In the genomic region with DNA sequence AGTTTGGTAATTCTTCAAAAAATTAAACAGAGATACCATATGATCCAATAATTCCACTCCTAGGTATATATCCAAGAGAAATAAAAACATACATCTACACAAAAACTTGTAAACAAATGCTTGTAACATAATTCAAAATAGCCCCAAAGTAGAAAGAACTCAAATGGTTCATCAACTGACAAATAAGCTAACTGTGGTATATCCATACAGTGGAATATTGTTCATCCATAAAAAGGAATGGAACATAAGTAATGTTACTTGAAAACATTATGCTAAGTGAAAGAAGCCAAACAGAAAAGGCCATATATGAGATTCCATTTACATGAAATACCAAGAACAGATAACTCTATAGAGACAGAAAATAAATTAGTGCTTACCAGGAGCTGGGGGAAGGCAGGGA, we compare ENCODE assay signal across 15 cellular contexts. TPM values are rescaled to one million over a fixed set of nuclear protein-coding genes. Genes with fewer than 3 reads are reported as not detected.
DNase-seq lines count a peak whose midpoint lies in the region; ATAC-seq, FAIRE-seq and TF ChIP-seq lines count a peak whose summit lies in the region.
"Had no signal": no experiment of that assay in that cellular context is flagged by ENCODE, and none has a peak within 500 bp of the region (broad histone marks: within the 10 kb centered on the region; RNA-seq: fewer than 3 reads in every experiment).

No MANE protein-coding gene starts in this region.

- no peaks in the 10 kb centered on the region for H4K20me1 ChIP-seq in K562 (replicated peaks; ENCODE audit: control insufficient read depth, insufficient read depth, low read length)

- POLR2A ChIA-PET in HEK293 (lab: Yijun Ruan, JAX) (interaction anchor here (0.6 to 1.6 kb wide), 5 partner anchors 9 to 50 kb away, joined by 3 to 8 read pairs (median 4); no protein-coding TSS in a partner anchor), K562 (lab: Yijun Ruan, JAX) (no interaction called here)

- H3K27ac Mint-ChIP-seq in activated naive CD4-positive, alpha-beta T cell treated with anti-CD3 and anti-CD28 coated beads for 36 hours, result peak overlapping the region; percentile 92
- no peak overlapping the region for H3K27ac Mint-ChIP-seq in activated naive CD4-positive, alpha-beta T cell treated with anti-CD3 and anti-CD28 coated beads, Interleukin-2, amount 10 ng/mL, durations not matched to agents 7 days and 5 days
- H3K27ac Mint-ChIP-seq: CD4-positive, alpha-beta T cell had no signal

- no peak overlapping the region for H3K9ac ChIP-seq in K562 (ENCODE audit: insufficient read depth in 1 of 2, low read depth in 2 of 2, low read length in 2 of 2)

- FAIRE-seq in K562 (lab: Jason Lieb, UNC) (no peak), pancreas (lab: Jason Lieb, UNC) (peak; percentile 71)

- no peak overlapping the region for H3K4me2 ChIP-seq in K562 (ENCODE audit: insufficient read depth, low read length)

- H3K9me3 ChIP-seq in HEK293 (ENCODE audit: control insufficient read depth, insufficient read depth, low read depth, low read length) (no peaks in the 10 kb centered on the region), K562 (replicated peaks; ENCODE audit: control insufficient read depth, insufficient read depth, low read depth, low read length) (no peaks in the 10 kb centered on the region), pancreas (no peaks in the 10 kb centered on the region)
- H3K9me3 ChIP-seq: HAP-1 had no signal

- no peak for TF ChIP-seq RAD21 in K562 (CRISPR knock-in tag; conservative IDR thresholded peaks at IDR 0.05 in 1 of 2, IDR thresholded peaks at IDR 0.05 in 1 of 2)

- no peaks in the 10 kb centered on the region for H3K27me3 Mint-ChIP-seq in activated naive CD4-positive, alpha-beta T cell treated with anti-CD3 and anti-CD28 coated beads for 36 hours (ENCODE audit: low read depth)
- H3K27me3 Mint-ChIP-seq in activated naive CD4-positive, alpha-beta T cell treated with anti-CD3 and anti-CD28 coated beads, Interleukin-2, amount 10 ng/mL, durations not matched to agents 7 days and 5 days, result no peaks in the 10 kb centered on the region
- H3K27me3 Mint-ChIP-seq: CD4-positive, alpha-beta T cell had no signal

- TF ChIP-seq CTCF in HEK293 (tag by site-specific recombination; IDR thresholded peaks at IDR 0.05) (no peak), K562 (IDR thresholded peaks at IDR 0.05 in 2 of 3, conservative IDR thresholded peaks at IDR 0.05 in 1 of 3; ENCODE audit: insufficient read depth in 2 of 3, low read depth in 1 of 3, low read length in 3 of 3) (no peak), pancreas (IDR thresholded peaks at IDR 0.05) (no peak)

- TF ChIP-seq POLR2A in K562 (conservative IDR thresholded peaks at IDR 0.05), result no peak

- peaks cover 59% of the 10 kb centered on the region for H3K4me1 Mint-ChIP-seq in activated naive CD4-positive, alpha-beta T cell treated with anti-CD3 and anti-CD28 coated beads for 36 hours (ENCODE audit: low read depth)
- H3K4me1 Mint-ChIP-seq in activated naive CD4-positive, alpha-beta T cell treated with anti-CD3 and anti-CD28 coated beads, Interleukin-2, amount 10 ng/mL, durations not matched to agents 7 days and 5 days, result peaks cover 10% of the 10 kb centered on the region

- H3K36me3 ChIP-seq in HEK293 (ENCODE audit: control insufficient read depth in 2 of 2, insufficient read depth in 1 of 2, low read length in 2 of 2) (peaks cover 92 to 97% of the 10 kb centered on the region in 2 experiments), K562 (ENCODE audit: control insufficient read depth, insufficient read depth, low read length) (peaks cover 93% of the 10 kb centered on the region), pancreas (peaks cover 0 to 4% (median 0%) of the 10 kb centered on the region in 3 donors)

- H3K9me3 Mint-ChIP-seq in activated naive CD4-positive, alpha-beta T cell treated with anti-CD3 and anti-CD28 coated beads for 36 hours, result no peaks in the 10 kb centered on the region
- H3K9me3 Mint-ChIP-seq in activated naive CD4-positive, alpha-beta T cell treated with anti-CD3 and anti-CD28 coated beads, Interleukin-2, amount 10 ng/mL, durations not matched to agents 7 days and 5 days, result no peaks in the 10 kb centered on the region
- H3K9me3 Mint-ChIP-seq: CD4-positive, alpha-beta T cell had no signal

- H3K4me3 Mint-ChIP-seq in activated naive CD4-positive, alpha-beta T cell treated with anti-CD3 and anti-CD28 coated beads for 36 hours, result no peak overlapping the region
- no peak overlapping the region for H3K4me3 Mint-ChIP-seq in activated naive CD4-positive, alpha-beta T cell treated with anti-CD3 and anti-CD28 coated beads, Interleukin-2, amount 10 ng/mL, durations not matched to agents 7 days and 5 days
- H3K4me3 Mint-ChIP-seq: CD4-positive, alpha-beta T cell had no signal

- in situ Hi-C loops in K562 (cut with MboI), result no loop called here

- intact Hi-C loops in activated naive CD4-positive, alpha-beta T cell treated with anti-CD3 and anti-CD28 coated beads for 36 hours (cut with micrococcal nuclease), result loop anchor here (1.0 to 5.0 kb wide), 5 partner anchors 12 to 881 kb away; a partner anchor contains a TSS
- intact Hi-C loops in K562 (cut with micrococcal nuclease), result no loop called here
- intact Hi-C loops in pancreas (cut with DNase I), result no loop called here

- no peak overlapping the region for H3K4me3 ChIP-seq in HEK293 (ENCODE audit: low read depth, low read length)
- H3K4me3 ChIP-seq in K562, result no peak overlapping the region
- H3K4me3 ChIP-seq in pancreas, result no peak overlapping the region
- H3K4me3 ChIP-seq: HAP-1 had no signal

- H3K9me1 ChIP-seq in K562 (ENCODE audit: control insufficient read depth, insufficient read depth, low read length), result no peaks in the 10 kb centered on the region

- H3K79me2 ChIP-seq in K562 (ENCODE audit: control insufficient read depth, insufficient read depth, low read length), result peaks cover 56% of the 10 kb centered on the region

- H3K36me3 Mint-ChIP-seq in activated naive CD4-positive, alpha-beta T cell treated with anti-CD3 and anti-CD28 coated beads for 36 hours (ENCODE audit: low read depth), result peaks cover 52% of the 10 kb centered on the region
- peaks cover 38% of the 10 kb centered on the region for H3K36me3 Mint-ChIP-seq in activated naive CD4-positive, alpha-beta T cell treated with anti-CD3 and anti-CD28 coated beads, Interleukin-2, amount 10 ng/mL, durations not matched to agents 7 days and 5 days

- ATAC-seq in K562 (no peak), pancreas (no peak)

- H3K27me3 ChIP-seq in K562 (ENCODE audit: control insufficient read depth in 2 of 2, insufficient read depth in 2 of 2, low read length in 2 of 2) (no peaks in the 10 kb centered on the region), pancreas (peaks cover 0 to 10% (median 0%) of the 10 kb centered on the region in 4 donors)

- no peaks in the 10 kb centered on the region for H3K4me1 ChIP-seq in HEK293 (ENCODE audit: control insufficient read depth, insufficient read depth, low read length)
- H3K4me1 ChIP-seq in K562 (replicated peaks in 1 of 2; ENCODE audit: control insufficient read depth in 2 of 2, insufficient read depth in 2 of 2, low read length in 2 of 2), result no peaks in the 10 kb centered on the region; a peak in 1 of 5 replicates
- H3K4me1 ChIP-seq in pancreas, result no peaks in the 10 kb centered on the region
- H3K4me1 ChIP-seq: HAP-1 had no signal

- DNase-seq in activated naive CD4-positive, alpha-beta T cell treated with anti-CD3 and anti-CD28 coated beads for 36 hours, result no peak
- DNase-seq in activated naive CD4-positive, alpha-beta T cell treated with anti-CD3 and anti-CD28 coated beads, Interleukin-2, amount 10 ng/mL, durations not matched to agents 7 days and 5 days, result no peak
- DNase-seq in K562 (ENCODE audit: extremely low read depth in 1 of 4, low spot score in 3 of 4) (no peak), pancreas (no peak), ecto neural progenitor cell (ENCODE audit: low spot score) (no peak)
- no peak for DNase-seq in activated effector memory CD4-positive, alpha-beta T cell treated with anti-CD3 and anti-CD28 coated beads, Interleukin-2, amount 50 U/mL, for 16 hours
- DNase-seq: CD4-positive, alpha-beta T cell; NCI-H1417; NCI-H187 treated with DMSO at 0.1 percent for 48 hours; NCI-H2171; NCI-H446; NCI-H69; SHP77 treated with DMSO at 0.1 percent for 48 hours had no signal

- no peak overlapping the region for H2AFZ ChIP-seq in K562 (ENCODE audit: low read depth, low read length)

- no peak overlapping the region for H3K27ac ChIP-seq in HEK293 (ENCODE audit: extremely low read depth, low read depth, low read length)
- peak overlapping the region; percentile 3; the same call in 1 of the 3 replicates for H3K27ac ChIP-seq in K562 (ENCODE audit: extremely low read depth, low read depth, low read length)
- H3K27ac ChIP-seq in pancreas, result no peak overlapping the region

- no TSS peak for BruUV-seq in K562 (replicated peaks; lab: Mats Ljungman, UMichigan)

- TF ChIP-seq EP300 in K562 (IDR thresholded peaks at IDR 0.05; ENCODE audit: low read length), result no peak

- CTCF ChIA-PET in activated naive CD4-positive, alpha-beta T cell treated with anti-CD3 and anti-CD28 coated beads for 36 hours (lab: Charles Lee), result interaction anchor here (1.0 to 1.1 kb wide), 2 partner anchors 10 to 25 kb away, joined by 3 read pairs; no protein-coding TSS in a partner anchor
- CTCF ChIA-PET in activated naive CD4-positive, alpha-beta T cell treated with anti-CD3 and anti-CD28 coated beads, Interleukin-2, amount 10 ng/mL, durations not matched to agents 7 days and 5 days (lab: Charles Lee), result interaction anchor here (1.0 kb wide), 1 partner anchor 31 kb away, joined by 3 read pairs; no protein-coding TSS in a partner anchor
- CTCF ChIA-PET in HEK293 (lab: Yijun Ruan, JAX) (interaction anchor here (0.9 to 2.0 kb wide), 3 partner anchors 18 to 190 kb away, joined by 4 to 10 read pairs (median 4); no protein-coding TSS in a partner anchor), K562 (lab: Yijun Ruan, JAX; ENCODE audit: low intra/inter-chr PET ratio) (no interaction called here)

RNA-seq across cellular contexts. Expression of a gene that starts 13.4 kb away (rescaled TPM):
- total RNA-seq in activated naive CD4-positive, alpha-beta T cell treated with anti-CD3 and anti-CD28 coated beads for 36 hours, result 100 to 1,000 TPM; 213 to 228 TPM
- total RNA-seq in K562 (2011; cell fraction: chromatin; rRNA removed; ENCODE audit: low replicate concordance), result 88.9 and 162 TPM in 2 replicates
- 63.4 and 67.4 TPM in 2 replicates for total RNA-seq in K562 (2011; cell fraction: nucleolus; rRNA removed)
- 139 and 146 TPM in 2 replicates for total RNA-seq in K562 (2011; cell fraction: nucleoplasm; rRNA removed)
- total RNA-seq in K562 (2014; rRNA removed) (142 and 153 TPM in 2 replicates), K562 (2014; rRNA removed; fragmentation: Illumina TruSeq; extraction: Trizol) (202 and 217 TPM in 2 replicates), K562 (2015; rRNA removed; fragmentation: Illumina TruSeq; extraction: Trizol) (192 and 211 TPM in 2 replicates), K562 (2021) (148 and 169 TPM in 2 replicates), pancreas (10 to 100 TPM; 29.1 to 46.2 (median 40.9) TPM)
- polyA plus RNA-seq in K562 (2011; rRNA removed) (245 and 364 TPM in 2 replicates), K562 (2014; fragmentation: Illumina TruSeq; extraction: Trizol) (185 and 215 TPM in 2 replicates), K562 (2014; fragmentation: Nextera tagmentation; extraction: Ambion mirVana) (10 to 100 TPM; 79.0 to 90.1 TPM), K562 (2014; rRNA removed) (175 and 182 TPM in 2 replicates), pancreas (10 to 100 TPM; 52.3 to 90.0 TPM)
- 164 and 228 TPM in 2 replicates for polyA plus RNA-seq in K562 (2011; cell fraction: cytosol; rRNA removed)
- 132 and 149 TPM in 2 replicates for polyA plus RNA-seq in K562 (2011; cell fraction: nucleus; rRNA removed)
- 121 and 217 TPM in 2 replicates for polyA plus RNA-seq in K562 (2012)
- 230 and 285 TPM in 2 replicates for polyA minus RNA-seq in K562 (2011; rRNA and poly(A)+ RNA removed)
- polyA minus RNA-seq in K562 (2011; cell fraction: cytosol; rRNA and poly(A)+ RNA removed), result 67.0 and 107 TPM in 2 replicates
- 33.5 and 54.4 TPM in 2 replicates for polyA minus RNA-seq in K562 (2011; cell fraction: nucleus; rRNA and poly(A)+ RNA removed)
